Comparison of ENCODE assay signal across 16 cellular contexts in the genomic region with DNA sequence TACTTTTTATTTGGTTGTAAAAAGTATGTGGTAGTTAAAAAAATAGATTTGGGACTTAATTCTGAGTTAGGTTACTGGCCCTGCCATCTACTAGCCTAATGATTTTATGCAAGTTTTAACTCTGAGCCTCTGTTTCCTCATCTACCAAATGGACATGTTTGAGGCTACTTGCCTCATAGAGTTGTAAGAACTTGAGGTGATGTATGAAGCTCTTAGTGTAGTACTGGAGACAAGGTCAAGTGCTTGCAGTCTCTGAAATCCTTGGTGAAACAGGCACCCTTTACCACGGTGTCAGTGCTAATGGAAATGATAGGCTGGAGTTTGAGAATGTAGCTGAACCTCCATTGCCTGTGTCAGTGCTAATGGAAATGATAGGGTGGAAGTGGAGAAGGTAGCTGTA. TPM values are rescaled to one million over a fixed set of nuclear protein-coding genes. Genes with fewer than 3 reads are reported as not detected.
DNase-seq lines count a peak whose midpoint lies in the region; ATAC-seq and TF ChIP-seq lines count a peak whose summit lies in the region.
"Had no signal": no experiment of that assay in that cellular context is flagged by ENCODE, and none has a peak within 500 bp of the region (broad histone marks: within the 10 kb centered on the region; RNA-seq: fewer than 3 reads in every experiment).

No MANE protein-coding gene starts in this region.

- peak overlapping the region; percentile 62 for H3K27ac ChIP-seq in RWPE1
- H3K27ac ChIP-seq in lower lobe of right lung, result peak overlapping the region; percentile 47
- H3K27ac ChIP-seq: SJSA1 had no signal

- peak overlapping the region; percentile 43 for H3K27ac Mint-ChIP-seq in activated T-cell treated with anti-CD3 and anti-CD28 coated beads, Interleukin-2, amount 50 U/mL, for 72 hours
- peak overlapping the region; percentile 28 for H3K27ac Mint-ChIP-seq in type B pancreatic cell
- H3K27ac Mint-ChIP-seq: HFFc6; T-helper 2 cell treated with Interferon-gamma antibody and Interleukin-4, amounts not matched to agents 5 μg/mL and 100 μg/mL, for 36 hours; WTC11 had no signal

- POLR2A ChIA-PET in RWPE1 (lab: Yijun Ruan, JAX; ENCODE audit: low non-redundant PET), result interaction anchor here (0.5 to 0.6 kb wide), 2 partner anchors 22 to 949 kb away, joined by 3 read pairs; no protein-coding TSS in a partner anchor

- no peaks in the 10 kb centered on the region for H3K27me3 Mint-ChIP-seq in activated T-cell treated with anti-CD3 and anti-CD28 coated beads, Interleukin-2, amount 50 U/mL, for 72 hours (ENCODE audit: low read depth)
- no peaks in the 10 kb centered on the region for H3K27me3 Mint-ChIP-seq in type B pancreatic cell
- H3K27me3 Mint-ChIP-seq: effector memory CD8-positive, alpha-beta T cell had no signal

- H3K4me1 ChIP-seq in lower lobe of right lung, result peaks cover 38% of the 10 kb centered on the region

- no peak for ATAC-seq in activated T-cell treated with anti-CD3 and anti-CD28 coated beads, Interleukin-2, amount 50 U/mL, for 72 hours (replicated peaks in 1 of 2)
- ATAC-seq in lower lobe of right lung, result peak; percentile 60 to 61
- ATAC-seq in GM21367 (IDR thresholded peaks at IDR 0.05; ENCODE audit: unreplicated experiment), result no peak
- ATAC-seq: effector memory CD8-positive, alpha-beta T cell; HepG2; WTC11 had no signal

- no peak for DNase-seq in activated T-cell treated with anti-CD3 and anti-CD28 coated beads, Interleukin-2, amount 50 U/mL, for 72 hours
- no peak for DNase-seq in activated T-cell treated with anti-CD3 and anti-CD28 coated beads, Interleukin-2, amount 50 U/mL, for 1 hour
- DNase-seq in RWPE1 (ENCODE audit: low spot score) (no peak), lower lobe of right lung (no peak), type B pancreatic cell (ENCODE audit: extremely low spot score, unreplicated experiment) (no peak), anterior cingulate cortex (lab: John Stamatoyannopoulos, UW) (no peak), NCI-H1105 treated with DMSO at 0.1 percent for 48 hours (lab: John Stamatoyannopoulos, UW) (no peak)
- DNase-seq: activated effector memory CD4-positive, alpha-beta T cell treated with Interleukin-2 at 50 U/mL for 16 hours; effector memory CD8-positive, alpha-beta T cell; HFFc6; PC-9 had no signal

- no peaks in the 10 kb centered on the region for H3K9me3 ChIP-seq in lower lobe of right lung
- H3K9me3 ChIP-seq: SJSA1 had no signal

- peaks cover 37% of the 10 kb centered on the region for H3K4me1 Mint-ChIP-seq in activated T-cell treated with anti-CD3 and anti-CD28 coated beads, Interleukin-2, amount 50 U/mL, for 72 hours (ENCODE audit: low read depth)
- peaks cover 14% of the 10 kb centered on the region for H3K4me1 Mint-ChIP-seq in type B pancreatic cell (ENCODE audit: unreplicated experiment)

- H3K4me3 Mint-ChIP-seq in activated T-cell treated with anti-CD3 and anti-CD28 coated beads, Interleukin-2, amount 50 U/mL, for 72 hours, result peak overlapping the region; percentile 11 to 12
- H3K4me3 Mint-ChIP-seq in type B pancreatic cell, result no peak overlapping the region
- H3K4me3 Mint-ChIP-seq: effector memory CD8-positive, alpha-beta T cell; HFFc6; T-helper 2 cell treated with Interferon-gamma antibody and Interleukin-4, amounts not matched to agents 5 μg/mL and 100 μg/mL, for 36 hours; WTC11 had no signal

- peaks cover 0 to 3% of the 10 kb centered on the region in 2 donors for H3K9me3 Mint-ChIP-seq in activated T-cell treated with anti-CD3 and anti-CD28 coated beads, Interleukin-2, amount 50 U/mL, for 72 hours
- H3K9me3 Mint-ChIP-seq in type B pancreatic cell, result no peaks in the 10 kb centered on the region
- H3K9me3 Mint-ChIP-seq: effector memory CD8-positive, alpha-beta T cell; HFFc6; T-helper 2 cell treated with Interferon-gamma antibody and Interleukin-4, amounts not matched to agents 5 μg/mL and 100 μg/mL, for 36 hours had no signal

- no peak overlapping the region for H3K4me3 ChIP-seq in lower lobe of right lung
- H3K4me3 ChIP-seq: PC-9, SJSA1 had no signal

- no peaks in the 10 kb centered on the region for H3K36me3 ChIP-seq in lower lobe of right lung

- intact Hi-C loops in lower lobe of right lung (cut with DNase I), result no loop called here

- TF ChIP-seq CTCF in RWPE1 (conservative IDR thresholded peaks at IDR 0.05; ENCODE audit: low read depth) (no peak), lower lobe of right lung (IDR thresholded peaks at IDR 0.05) (no peak), type B pancreatic cell (conservative IDR thresholded peaks at IDR 0.05) (no peak)

- CTCF ChIA-PET in RWPE1 (lab: Yijun Ruan, JAX), result interaction anchor here (0.5 to 2.2 kb wide), 2 partner anchors 133 to 184 kb away, joined by 4 to 5 read pairs; no protein-coding TSS in a partner anchor

- H3K36me3 Mint-ChIP-seq in activated T-cell treated with anti-CD3 and anti-CD28 coated beads, Interleukin-2, amount 50 U/mL, for 72 hours (ENCODE audit: insufficient read depth in 2 of 2), result peaks cover 2% of the 10 kb centered on the region in 2 donors
- peaks cover 15% of the 10 kb centered on the region for H3K36me3 Mint-ChIP-seq in type B pancreatic cell

- H3K27me3 ChIP-seq in lower lobe of right lung (ENCODE audit: low read depth), result no peaks in the 10 kb centered on the region
- H3K27me3 ChIP-seq: SJSA1 had no signal

RNA-seq across cellular contexts. Expression of a gene that starts 15.3 kb away (rescaled TPM):
- 10 to 100 TPM; 27.3 to 31.7 TPM for total RNA-seq in activated T-cell treated with anti-CD3 and anti-CD28 coated beads, Interleukin-2, amount 50 U/mL, for 72 hours
- 43.0 TPM for total RNA-seq in lower lobe of right lung
- total RNA-seq in type B pancreatic cell (ENCODE audit: low replicate concordance), result 43.6 and 51.6 TPM in 2 replicates

RNA-seq across cellular contexts. Expression of a gene that starts 26.1 kb away (rescaled TPM):
- total RNA-seq in activated T-cell treated with anti-CD3 and anti-CD28 coated beads, Interleukin-2, amount 50 U/mL, for 72 hours, result 100 to 1,000 TPM; 301 to 323 TPM
- total RNA-seq in lower lobe of right lung, result 61.1 TPM
- total RNA-seq in type B pancreatic cell (ENCODE audit: low replicate concordance), result 38.6 and 54.1 TPM in 2 replicates

Comparison
In these comparisons a context has a peak if more than half of its experiments do, and no peak if none do; other contexts are left out.
1. ATAC-seq: peak in lower lobe of right lung (2 of 2); none in activated T-cell treated with anti-CD3 and anti-CD28 coated beads, Interleukin-2, amount 50 U/mL, for 72 hours (0 of 2) and GM21367 (single experiment).